ENCODE assay signal across 8 cellular contexts in the genomic region with DNA sequence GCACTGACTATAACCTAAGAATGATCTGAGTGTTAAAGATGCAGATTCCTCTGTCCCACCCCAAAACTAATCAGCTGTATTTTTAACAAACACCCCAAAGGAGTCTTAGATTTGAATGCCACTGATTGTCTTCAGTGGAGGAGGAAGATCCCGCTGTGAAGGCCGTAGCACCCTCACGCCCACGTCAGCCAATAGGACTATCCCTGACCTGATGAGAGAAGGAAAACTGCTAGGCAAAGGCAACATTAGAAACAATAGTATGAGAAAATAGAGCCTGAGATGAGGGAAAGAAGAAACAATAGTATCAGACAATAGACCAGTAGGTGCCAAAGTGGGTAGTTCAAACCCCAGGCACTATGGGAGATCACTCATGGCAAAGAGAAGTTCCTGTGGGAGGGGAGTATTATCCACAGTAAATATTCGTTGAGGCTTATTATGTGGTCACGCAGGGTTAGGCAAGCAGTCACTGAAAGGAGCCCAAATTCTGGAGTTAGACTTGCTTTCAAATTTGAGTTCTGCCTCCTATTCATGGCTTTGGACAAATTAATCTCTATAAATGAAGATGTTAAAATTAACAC. TPM values are rescaled to one million over a fixed set of nuclear protein-coding genes. Genes with fewer than 3 reads are reported as not detected.
DNase-seq lines count a peak whose midpoint lies in the region; TF ChIP-seq lines count a peak whose summit lies in the region.

No MANE protein-coding gene starts in this region.

- in situ Hi-C loops in ACHN (cut with HindIII; ENCODE audit: low pct_ligation_motif_present, low pct_unique_long_range_greater_than_20kb, low sequenced_read_pairs) = no loop called here

- no peaks in the 10 kb centered on the region for H3K9me3 ChIP-seq in suprapubic skin

- DNase-seq in T-helper 1 cell (no peak), immature natural killer cell (no peak), suprapubic skin (ENCODE audit: low spot score in 2 of 2) (peak in 1 of 2 donors; percentile 34), amygdala (lab: John Stamatoyannopoulos, UW) (no peak), NCI-H226 (no peak), ACHN (no peak)
- peak; percentile 45 for DNase-seq in activated CD8-positive, alpha-beta memory T cell treated with anti-CD3 and anti-CD28 coated beads, Interleukin-2, amount 50 U/mL, for 48 hours

- 42% methylated on average over 6 of the region's 6 CpGs for WGBS in suprapubic skin

- peaks cover 44% of the 10 kb centered on the region for H3K4me1 ChIP-seq in suprapubic skin

- H3K36me3 Mint-ChIP-seq in T-helper 1 cell treated with Interleukin-12 subunit alpha and Interleukin-12 subunit beta and Interleukin-4 antibody, amounts not matched to agents 30 μg/mL and 1 μg/mL, for 36 hours (ENCODE audit: low read depth) = peaks cover 44% of the 10 kb centered on the region
- H3K36me3 Mint-ChIP-seq in immature natural killer cell = peaks cover 12 to 20% (median 17%) of the 10 kb centered on the region in 3 donors

- H3K27ac ChIP-seq in suprapubic skin = peak overlapping the region; percentile 99

- H3K4me3 ChIP-seq in suprapubic skin = peak overlapping the region; percentile 68

- TF ChIP-seq POLR2A in suprapubic skin (IDR thresholded peaks at IDR 0.05) = no peak

- H3K9me3 Mint-ChIP-seq in T-helper 1 cell treated with Interleukin-12 subunit alpha and Interleukin-12 subunit beta and Interleukin-4 antibody, amounts not matched to agents 30 μg/mL and 1 μg/mL, for 36 hours = no peaks in the 10 kb centered on the region
- peaks cover 0 to 3% (median 0%) of the 10 kb centered on the region in 6 donors for H3K9me3 Mint-ChIP-seq in immature natural killer cell

- peak overlapping the region; percentile 97 for H3K4me3 Mint-ChIP-seq in T-helper 1 cell treated with Interleukin-12 subunit alpha and Interleukin-12 subunit beta and Interleukin-4 antibody, amounts not matched to agents 30 μg/mL and 1 μg/mL, for 36 hours
- H3K4me3 Mint-ChIP-seq in immature natural killer cell = peak overlapping the region; percentile 97 to 99 (median 99)

- no peak for TF ChIP-seq CTCF in suprapubic skin (IDR thresholded peaks at IDR 0.05)

- TF ChIP-seq EP300 in suprapubic skin (IDR thresholded peaks at IDR 0.05) = no peak

- H3K36me3 ChIP-seq in suprapubic skin = no peaks in the 10 kb centered on the region

- H3K27me3 Mint-ChIP-seq in T-helper 1 cell treated with Interleukin-12 subunit alpha and Interleukin-12 subunit beta and Interleukin-4 antibody, amounts not matched to agents 30 μg/mL and 1 μg/mL, for 36 hours (ENCODE audit: low read depth) = no peaks in the 10 kb centered on the region
- peaks cover 24 to 45% (median 39%) of the 10 kb centered on the region in 3 donors for H3K27me3 Mint-ChIP-seq in immature natural killer cell (ENCODE audit: low read depth in 3 of 3)

- H3K4me1 Mint-ChIP-seq in T-helper 1 cell treated with Interleukin-12 subunit alpha and Interleukin-12 subunit beta and Interleukin-4 antibody, amounts not matched to agents 30 μg/mL and 1 μg/mL, for 36 hours (ENCODE audit: low read depth) = peaks cover 47% of the 10 kb centered on the region
- peaks cover 71 to 73% of the 10 kb centered on the region in 2 donors for H3K4me1 Mint-ChIP-seq in immature natural killer cell

- no peaks in the 10 kb centered on the region for H3K27me3 ChIP-seq in suprapubic skin

- H3K27ac Mint-ChIP-seq in T-helper 1 cell treated with Interleukin-12 subunit alpha and Interleukin-12 subunit beta and Interleukin-4 antibody, amounts not matched to agents 30 μg/mL and 1 μg/mL, for 36 hours = peak overlapping the region; percentile 95
- peak overlapping the region; percentile 96 to 100 (median 98) for H3K27ac Mint-ChIP-seq in immature natural killer cell

RNA-seq across cellular contexts. Expression of a gene that starts 2.8 kb away (rescaled TPM):
- 100 to 1,000 TPM; 184 to 233 (median 232) TPM for polyA plus RNA-seq in immature natural killer cell
- 100 to 1,000 TPM; 189 to 236 (median 222) TPM for total RNA-seq in suprapubic skin
